ENCODE assay signal across 1 cellular context in the genomic region with DNA sequence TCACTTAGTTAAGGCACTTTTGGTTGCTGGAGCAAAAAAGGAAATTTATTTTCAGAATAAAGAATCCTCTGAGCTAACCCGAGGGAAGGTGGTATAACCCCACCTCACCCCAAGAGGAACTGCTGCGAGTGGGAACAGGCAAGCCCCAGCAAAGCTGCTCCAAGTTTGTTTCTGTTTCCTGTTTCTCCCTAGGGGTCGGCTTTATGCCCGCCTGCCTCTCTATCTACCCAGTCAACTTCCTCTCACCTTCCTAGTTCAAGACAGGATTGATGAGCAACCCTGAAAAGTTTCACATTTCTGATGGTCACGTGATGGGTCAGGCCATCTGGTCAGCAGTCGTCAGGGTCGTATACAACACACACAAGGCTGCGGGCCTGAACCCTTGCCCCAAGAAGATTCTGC.
TF ChIP-seq lines count a peak whose summit lies in the region.

No MANE protein-coding gene starts in this region.

TF ChIP-seq in HEK293, 187 proteins besides CTCF, POLR2A, EP300 and RAD21 (continued from another document):
- TF ChIP-seq ZNF600 (tag by site-specific recombination; IDR thresholded peaks at IDR 0.05) (peak; percentile 53; the same call in 1 of the 2 replicates), ZSCAN23 (tag by site-specific recombination; IDR thresholded peaks at IDR 0.05) (no peak), ZNF423 (tag by site-specific recombination; IDR thresholded peaks at IDR 0.05) (no peak), GLIS2 (tag by site-specific recombination; IDR thresholded peaks at IDR 0.05) (0 out of 2 replicates have a peak, but pooled peaks have one; percentile 21), SP3 (tag by site-specific recombination; IDR thresholded peaks at IDR 0.05) (no peak), ZNF510 (tag by site-specific recombination; IDR thresholded peaks at IDR 0.05; ENCODE audit: insufficient replicate concordance) (no peak), TRIM28 (IDR thresholded peaks at IDR 0.05; ENCODE audit: borderline replicate concordance, low read length) (peak; percentile 50; the same call in 1 of the 2 replicates), ZNF664 (tag by site-specific recombination; IDR thresholded peaks at IDR 0.05) (no peak), ZNF561 (tag by site-specific recombination; IDR thresholded peaks at IDR 0.05; ENCODE audit: borderline replicate concordance) (no peak), SP2 (tag by site-specific recombination; IDR thresholded peaks at IDR 0.05) (peak; percentile 22; the same call in 1 of the 2 replicates), GLIS1 (tag by site-specific recombination; IDR thresholded peaks at IDR 0.05) (no peak), KLF9 (tag by site-specific recombination; IDR thresholded peaks at IDR 0.05; ENCODE audit: low read depth) (no peak), ZNF121 (tag by site-specific recombination; IDR thresholded peaks at IDR 0.05) (no peak), ZNF211 (tag by site-specific recombination; IDR thresholded peaks at IDR 0.05; ENCODE audit: low read depth) (no peak), ZNF341 (tag by site-specific recombination; IDR thresholded peaks at IDR 0.05; ENCODE audit: low read depth) (no peak), ZNF48 (tag by site-specific recombination; IDR thresholded peaks at IDR 0.05) (no peak), ZNF302 (tag by site-specific recombination; IDR thresholded peaks at IDR 0.05; ENCODE audit: low read depth) (no peak), IKZF3 (tag by site-specific recombination; IDR thresholded peaks at IDR 0.05) (peak; percentile 50; the same call in 1 of the 2 replicates), KLF10 (tag by site-specific recombination; IDR thresholded peaks at IDR 0.05) (no peak), ZNF133 (tag by site-specific recombination; IDR thresholded peaks at IDR 0.05) (no peak), ZXDB (tag by site-specific recombination; IDR thresholded peaks at IDR 0.05) (no peak)
- TF ChIP-seq, protein P1, sequence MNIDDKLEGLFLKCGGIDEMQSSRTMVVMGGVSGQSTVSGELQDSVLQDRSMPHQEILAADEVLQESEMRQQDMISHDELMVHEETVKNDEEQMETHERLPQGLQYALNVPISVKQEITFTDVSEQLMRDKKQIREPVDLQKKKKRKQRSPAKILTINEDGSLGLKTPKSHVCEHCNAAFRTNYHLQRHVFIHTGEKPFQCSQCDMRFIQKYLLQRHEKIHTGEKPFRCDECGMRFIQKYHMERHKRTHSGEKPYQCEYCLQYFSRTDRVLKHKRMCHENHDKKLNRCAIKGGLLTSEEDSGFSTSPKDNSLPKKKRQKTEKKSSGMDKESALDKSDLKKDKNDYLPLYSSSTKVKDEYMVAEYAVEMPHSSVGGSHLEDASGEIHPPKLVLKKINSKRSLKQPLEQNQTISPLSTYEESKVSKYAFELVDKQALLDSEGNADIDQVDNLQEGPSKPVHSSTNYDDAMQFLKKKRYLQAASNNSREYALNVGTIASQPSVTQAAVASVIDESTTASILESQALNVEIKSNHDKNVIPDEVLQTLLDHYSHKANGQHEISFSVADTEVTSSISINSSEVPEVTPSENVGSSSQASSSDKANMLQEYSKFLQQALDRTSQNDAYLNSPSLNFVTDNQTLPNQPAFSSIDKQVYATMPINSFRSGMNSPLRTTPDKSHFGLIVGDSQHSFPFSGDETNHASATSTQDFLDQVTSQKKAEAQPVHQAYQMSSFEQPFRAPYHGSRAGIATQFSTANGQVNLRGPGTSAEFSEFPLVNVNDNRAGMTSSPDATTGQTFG (tag by site-specific recombination; IDR thresholded peaks at IDR 0.05; ENCODE audit: borderline replicate concordance), result no peak
- TF ChIP-seq, protein P2, sequence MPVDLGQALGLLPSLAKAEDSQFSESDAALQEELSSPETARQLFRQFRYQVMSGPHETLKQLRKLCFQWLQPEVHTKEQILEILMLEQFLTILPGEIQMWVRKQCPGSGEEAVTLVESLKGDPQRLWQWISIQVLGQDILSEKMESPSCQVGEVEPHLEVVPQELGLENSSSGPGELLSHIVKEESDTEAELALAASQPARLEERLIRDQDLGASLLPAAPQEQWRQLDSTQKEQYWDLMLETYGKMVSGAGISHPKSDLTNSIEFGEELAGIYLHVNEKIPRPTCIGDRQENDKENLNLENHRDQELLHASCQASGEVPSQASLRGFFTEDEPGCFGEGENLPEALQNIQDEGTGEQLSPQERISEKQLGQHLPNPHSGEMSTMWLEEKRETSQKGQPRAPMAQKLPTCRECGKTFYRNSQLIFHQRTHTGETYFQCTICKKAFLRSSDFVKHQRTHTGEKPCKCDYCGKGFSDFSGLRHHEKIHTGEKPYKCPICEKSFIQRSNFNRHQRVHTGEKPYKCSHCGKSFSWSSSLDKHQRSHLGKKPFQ (tag by site-specific recombination; IDR thresholded peaks at IDR 0.05), result peak; percentile 82
